ENCODE assay signal across 19 cellular contexts in the genomic region with DNA sequence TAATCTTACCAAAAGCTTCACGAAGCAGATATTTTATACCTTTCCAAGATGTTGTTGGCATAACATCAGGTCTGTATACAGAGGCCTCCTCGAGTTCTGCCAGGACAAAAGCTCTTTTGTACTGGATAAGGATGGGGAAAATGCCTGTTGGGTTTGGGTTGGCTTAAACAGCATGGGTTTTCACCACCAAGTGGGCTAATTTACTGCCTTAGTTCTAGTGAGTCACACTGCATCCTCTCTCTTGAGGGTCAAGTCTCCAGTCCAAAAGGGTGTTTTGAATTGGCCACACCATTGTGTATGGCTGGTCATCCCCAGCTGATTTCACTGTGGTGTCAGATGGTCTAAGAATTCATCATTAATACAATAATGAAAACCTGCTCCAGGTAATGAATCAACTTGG. TPM values are rescaled to one million over a fixed set of nuclear protein-coding genes. Genes with fewer than 3 reads are reported as not detected.
DNase-seq lines count a peak whose midpoint lies in the region; ATAC-seq and TF ChIP-seq lines count a peak whose summit lies in the region.
"Had no signal": no experiment of that assay in that cellular context is flagged by ENCODE, and none has a peak within 500 bp of the region (broad histone marks: within the 10 kb centered on the region; RNA-seq: fewer than 3 reads in every experiment).

No MANE protein-coding gene starts in this region.

- H4K20me1 ChIP-seq in hepatocyte (ENCODE audit: insufficient read depth, poor library complexity, severe bottlenecking), result no peaks in the 10 kb centered on the region

- H3K36me3 ChIP-seq in hepatocyte (replicated peaks; ENCODE audit: insufficient read depth, low read depth), result no peaks in the 10 kb centered on the region
- H3K36me3 ChIP-seq: HAP-1 had no signal

- H3K4me3 Mint-ChIP-seq in activated naive CD4-positive, alpha-beta T cell treated with anti-CD3 and anti-CD28 coated beads, Interleukin-2, amount 10 ng/mL, durations not matched to agents 7 days and 5 days, result no peak overlapping the region
- H3K4me3 Mint-ChIP-seq: B cell; CD4-positive, alpha-beta T cell had no signal

- no peaks in the 10 kb centered on the region for H3K9me2 ChIP-seq in hepatocyte (replicated peaks; ENCODE audit: insufficient read depth)

- CTCF ChIA-PET in activated naive CD4-positive, alpha-beta T cell treated with anti-CD3 and anti-CD28 coated beads, Interleukin-2, amount 10 ng/mL, durations not matched to agents 7 days and 5 days (lab: Charles Lee), result no interaction called here

- H3K36me3 Mint-ChIP-seq in activated naive CD4-positive, alpha-beta T cell treated with anti-CD3 and anti-CD28 coated beads, Interleukin-2, amount 10 ng/mL, durations not matched to agents 7 days and 5 days, result peaks cover 8% of the 10 kb centered on the region

- no peak overlapping the region for H3K4me2 ChIP-seq in hepatocyte

- WGBS in hepatocyte (ENCODE audit: low lambda C conversion rate, missing lambda C conversion rate), result 75% methylated on average over 2 of the region's 2 CpGs

- no peaks in the 10 kb centered on the region for H3K27me3 ChIP-seq in hepatocyte

- TF ChIP-seq CTCF in hepatocyte (IDR thresholded peaks at IDR 0.05; ENCODE audit: poor library complexity), result no peak

- DNase-seq in A172 (ENCODE audit: low spot score), result peak; percentile 50
- DNase-seq in GM03348 (ENCODE audit: low spot score), result peak; percentile 22
- peak; percentile 62 for DNase-seq in SW480 (ENCODE audit: low spot score)
- DNase-seq in hepatocyte (ENCODE audit: low spot score), result no peak
- no peak for DNase-seq in activated naive CD4-positive, alpha-beta T cell treated with anti-CD3 and anti-CD28 coated beads, Interleukin-2, amount 10 ng/mL, durations not matched to agents 7 days and 5 days
- DNase-seq in NCI-H345 treated with DMSO at 0.1 percent for 48 hours (lab: John Stamatoyannopoulos, UW; ENCODE audit: unreplicated experiment), result no peak
- DNase-seq in Right ventricle myocardium inferior (ENCODE audit: missing footprints), result no peak
- no peak for DNase-seq in erythroblast (lab: John Stamatoyannopoulos, UW)
- DNase-seq: Calu3; CD4-positive, alpha-beta T cell; IMR-90; NCI-H1417; NCI-H187 treated with DMSO at 0.1 percent for 48 hours; NCI-H2171 treated with DMSO at 0.1 percent for 48 hours; NCI-H510A treated with DMSO at 0.1 percent for 48 hours; NCI-H82; SHP77 treated with DMSO at 0.1 percent for 48 hours had no signal

- H3K4me1 Mint-ChIP-seq in activated naive CD4-positive, alpha-beta T cell treated with anti-CD3 and anti-CD28 coated beads, Interleukin-2, amount 10 ng/mL, durations not matched to agents 7 days and 5 days, result no peaks in the 10 kb centered on the region
- H3K4me1 Mint-ChIP-seq: B cell had no signal

- peak overlapping the region; percentile 9 for H3K27ac ChIP-seq in hepatocyte

- no peak for ATAC-seq in Right ventricle myocardium inferior

- H3K4me3 ChIP-seq in hepatocyte, result no peak overlapping the region
- H3K4me3 ChIP-seq: HAP-1 had no signal

- no peaks in the 10 kb centered on the region for H3K79me2 ChIP-seq in hepatocyte

- H3K9me3 Mint-ChIP-seq in activated naive CD4-positive, alpha-beta T cell treated with anti-CD3 and anti-CD28 coated beads, Interleukin-2, amount 10 ng/mL, durations not matched to agents 7 days and 5 days, result peaks cover 10% of the 10 kb centered on the region
- H3K9me3 Mint-ChIP-seq: CD4-positive, alpha-beta T cell had no signal

- no peaks in the 10 kb centered on the region for H3K4me1 ChIP-seq in hepatocyte (ENCODE audit: insufficient read depth)
- H3K4me1 ChIP-seq: HAP-1 had no signal

- no peaks in the 10 kb centered on the region for H3K9me3 ChIP-seq in hepatocyte (ENCODE audit: low read depth)
- H3K9me3 ChIP-seq: HAP-1 had no signal

- H3K27ac Mint-ChIP-seq in activated naive CD4-positive, alpha-beta T cell treated with anti-CD3 and anti-CD28 coated beads, Interleukin-2, amount 10 ng/mL, durations not matched to agents 7 days and 5 days, result no peak overlapping the region
- H3K27ac Mint-ChIP-seq: B cell; CD4-positive, alpha-beta T cell had no signal

- peaks cover 10% of the 10 kb centered on the region for H3K27me3 Mint-ChIP-seq in activated naive CD4-positive, alpha-beta T cell treated with anti-CD3 and anti-CD28 coated beads, Interleukin-2, amount 10 ng/mL, durations not matched to agents 7 days and 5 days
- H3K27me3 Mint-ChIP-seq: B cell; CD4-positive, alpha-beta T cell had no signal

- no peak for TF ChIP-seq POLR2A in erythroblast (IDR thresholded peaks at IDR 0.05; ENCODE audit: low read length)

- H2AFZ ChIP-seq in hepatocyte, result no peak overlapping the region

- intact Hi-C loops in Right ventricle myocardium inferior (cut with DNase I), result no loop called here

RNA-seq across cellular contexts. Expression of gene BHLHE40, which starts 26.1 kb away (rescaled TPM):
- total RNA-seq in A172 (2014; rRNA removed; shearing (Covaris generic)), result 91.4 and 96.0 TPM in 2 replicates
- total RNA-seq in hepatocyte (67.1 and 71.6 TPM in 2 replicates), Right ventricle myocardium inferior (26.9 TPM)
- 116 and 140 TPM in 2 replicates for polyA plus RNA-seq in hepatocyte

Comparison
In these comparisons a context has a peak if more than half of its experiments do, and no peak if none do; other contexts are left out.
1. DNase-seq: peak in A172 (single experiment), GM03348 (single experiment) and SW480 (single experiment); none in hepatocyte (single experiment), activated naive CD4-positive, alpha-beta T cell treated with anti-CD3 and anti-CD28 coated beads, Interleukin-2, amount 10 ng/mL, durations not matched to agents 7 days and 5 days (single experiment), NCI-H345 treated with DMSO at 0.1 percent for 48 hours (single experiment), Right ventricle myocardium inferior (single experiment) and erythroblast (0 of 2).